Comparison of ENCODE assay signal across 1 cellular context in genomic region chr7:111954056-111954455, GRCh38.
TF ChIP-seq lines count a peak whose summit lies in the region.

No MANE protein-coding gene starts in this region.

TF ChIP-seq in H1, 55 proteins besides CTCF, POLR2A, EP300 and RAD21 (continued from another document):
- TF ChIP-seq RBBP5 (IDR thresholded peaks at IDR 0.05; ENCODE audit: borderline replicate concordance, low read depth, low read length) = no peak
- TF ChIP-seq EZH2 (IDR thresholded peaks at IDR 0.05; ENCODE audit: low read depth, low read length, severe bottlenecking) = no peak
- no peak for TF ChIP-seq ZNF274 (IDR thresholded peaks at IDR 0.05; ENCODE audit: borderline replicate concordance, extremely low read depth, low read length)
- no peak for TF ChIP-seq CREB1 (IDR thresholded peaks at IDR 0.05)
TF ChIP-seq in H1: peak in this region for 0.
